ENCODE assay signal across 25 cellular contexts in the genomic region with DNA sequence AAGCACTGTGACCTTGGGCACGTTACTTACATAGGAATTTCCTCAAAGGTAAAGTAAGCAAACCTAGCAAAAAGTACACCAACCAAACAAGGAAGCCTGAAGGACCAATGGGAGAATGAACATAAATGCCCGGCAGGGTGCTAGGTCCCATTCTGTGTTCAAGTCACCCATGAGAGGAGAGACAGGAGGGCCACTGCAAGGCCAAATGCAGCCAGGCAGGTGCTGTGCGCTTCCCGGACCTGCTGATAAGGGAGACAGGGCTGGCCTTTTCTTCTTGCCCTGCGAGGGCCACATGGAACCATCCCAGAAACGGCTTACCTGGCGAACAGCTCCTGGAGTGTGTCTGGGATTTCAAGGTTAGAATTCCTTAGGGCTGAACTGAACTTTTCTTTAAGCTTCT.
"Had no signal": no experiment of that assay in that cellular context is flagged by ENCODE, and none has a peak within 500 bp of the region (broad histone marks: within the 10 kb centered on the region; RNA-seq: fewer than 3 reads in every experiment).

No MANE protein-coding gene starts in this region.

- ATAC-seq: natural killer cell; sciatic nerve; stimulated activated effector memory CD8-positive, alpha-beta T cell treated with anti-CD3 and anti-CD28 coated beads, Interleukin-12 subunit alpha, Interleukin-12 subunit beta, amount 100 ng/mL, for 72 hours had no signal

- H3K27me3 Mint-ChIP-seq: naive B cell; progenitor cell of endocrine pancreas; stimulated activated naive CD8-positive, alpha-beta T cell treated with anti-CD3 and anti-CD28 coated beads, Interleukin-15, Interleukin-2, amounts not matched to agents 100 ng/mL and 50 ng/mL, for 24 hours had no signal

- H3K4me3 Mint-ChIP-seq: immature natural killer cell; mesothelial cell of epicardium; naive B cell; natural killer cell; nephron progenitor cell; neural progenitor cell; stimulated activated effector memory CD8-positive, alpha-beta T cell treated with anti-CD3 and anti-CD28 coated beads, Interleukin-12 subunit alpha, Interleukin-12 subunit beta, amount 100 ng/mL, for 72 hours; stimulated activated naive CD8-positive, alpha-beta T cell treated with anti-CD3 and anti-CD28 coated beads, Interleukin-15, Interleukin-2, amounts not matched to agents 100 ng/mL and 50 ng/mL, for 24 hours had no signal

- DNase-seq: hypothalamus; immature natural killer cell; left ventricle myocardium inferior; mesendoderm; naive B cell; natural killer cell; nephron progenitor cell; occipital lobe; ovary; stimulated activated CD4-positive, alpha-beta T cell treated with anti-CD3 and anti-CD28 coated beads, Interleukin-4, amount 100 ng/mL, for 24 hours; stimulated activated naive CD4-positive, alpha-beta T cell; tibial artery; trophoblast cell; upper lobe of right lung had no signal

- H3K4me3 ChIP-seq: left ventricle myocardium inferior, lung, neural progenitor cell, ovary, skin epidermis, suprapubic skin, thoracic aorta, tibial artery, upper lobe of right lung had no signal

- H3K9me3 Mint-ChIP-seq: immature natural killer cell; mesothelial cell of epicardium; naive B cell; natural killer cell; nephron progenitor cell; neural progenitor cell; stimulated activated effector memory CD8-positive, alpha-beta T cell treated with anti-CD3 and anti-CD28 coated beads, Interleukin-12 subunit alpha, Interleukin-12 subunit beta, amount 100 ng/mL, for 72 hours; stimulated activated naive CD8-positive, alpha-beta T cell treated with anti-CD3 and anti-CD28 coated beads, Interleukin-15, Interleukin-2, amounts not matched to agents 100 ng/mL and 50 ng/mL, for 24 hours had no signal

- H3K4me1 Mint-ChIP-seq: immature natural killer cell; mesothelial cell of epicardium; natural killer cell; nephron progenitor cell; neural progenitor cell; stimulated activated effector memory CD8-positive, alpha-beta T cell treated with anti-CD3 and anti-CD28 coated beads, Interleukin-12 subunit alpha, Interleukin-12 subunit beta, amount 100 ng/mL, for 72 hours had no signal

- H3K9me3 ChIP-seq: left ventricle myocardium inferior, neutrophil, ovary, suprapubic skin, thoracic aorta, tibial artery, upper lobe of right lung had no signal

- H3K27ac Mint-ChIP-seq: mesothelial cell of epicardium; nephron progenitor cell; neural progenitor cell; progenitor cell of endocrine pancreas; stimulated activated naive CD8-positive, alpha-beta T cell treated with anti-CD3 and anti-CD28 coated beads, Interleukin-15, Interleukin-2, amounts not matched to agents 100 ng/mL and 50 ng/mL, for 24 hours had no signal

- H3K27me3 ChIP-seq: neural progenitor cell, neutrophil, ovary, suprapubic skin, tibial artery, upper lobe of right lung had no signal

- H3K36me3 ChIP-seq: neural progenitor cell, ovary had no signal

- H3K4me1 ChIP-seq: left ventricle myocardium inferior, neural progenitor cell, suprapubic skin, tibial artery, upper lobe of right lung had no signal

- H3K27ac ChIP-seq: left ventricle myocardium inferior, neural progenitor cell, neutrophil, ovary, skin epidermis, suprapubic skin, thoracic aorta, tibial artery, upper lobe of right lung had no signal
